Comparison of ENCODE assay signal across 22 cellular contexts in the genomic region with DNA sequence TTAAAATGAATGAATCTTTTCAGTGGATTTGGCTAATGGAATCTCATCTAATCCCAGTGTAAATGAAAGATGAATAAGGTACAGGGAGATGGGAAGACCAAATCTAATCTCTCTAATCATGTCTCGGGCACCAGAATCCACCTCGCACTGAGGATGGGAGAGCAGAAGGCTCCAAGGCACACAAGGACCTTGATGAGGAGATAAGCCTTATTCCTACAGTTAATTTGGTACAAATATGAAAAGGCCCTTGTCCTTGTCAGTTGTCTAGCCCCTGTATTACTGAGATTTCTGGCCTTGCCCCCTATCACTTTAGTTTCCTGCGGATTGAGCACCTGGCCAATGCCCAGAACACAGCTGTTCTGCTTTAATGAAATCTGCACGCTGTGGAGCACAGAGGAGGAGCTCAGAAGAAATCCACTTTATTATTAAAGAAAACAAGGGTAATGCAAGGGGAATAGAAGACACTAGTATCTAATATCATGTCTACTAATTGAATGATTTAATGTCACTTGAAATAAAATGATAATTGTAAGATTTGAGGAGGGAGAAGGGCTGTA.
"Had no signal": no experiment of that assay in that cellular context is flagged by ENCODE, and none has a peak within 500 bp of the region (broad histone marks: within the 10 kb centered on the region; RNA-seq: fewer than 3 reads in every experiment).

No MANE protein-coding gene starts in this region.

- H3K27me3 ChIP-seq: sigmoid colon, transverse colon had no signal

- H3K4me3 ChIP-seq: left ventricle myocardium inferior, sigmoid colon, smooth muscle cell, transverse colon had no signal

- H3K9me3 Mint-ChIP-seq: activated CD4-positive, alpha-beta T cell treated with anti-CD3 and anti-CD28 coated beads, Interleukin-2, amount 10 ng/mL, durations not matched to agents 7 days and 5 days; activated naive CD4-positive, alpha-beta T cell treated with anti-CD3 and anti-CD28 coated beads, Interleukin-2, amount 10 ng/mL, durations not matched to agents 7 days and 5 days; neural crest cell; stimulated activated memory B cell treated with anti-CD40 and anti-IgM and Interleukin-4, amounts not matched to agents 10 μg/mL and 1 μg/mL and 100 μg/mL, for 72 hours had no signal

- H3K36me3 ChIP-seq: left ventricle myocardium inferior, sigmoid colon, transverse colon had no signal

- H3K4me1 Mint-ChIP-seq: activated CD4-positive, alpha-beta T cell treated with anti-CD3 and anti-CD28 coated beads, Interleukin-2, amount 10 ng/mL, durations not matched to agents 7 days and 5 days; activated CD8-positive, alpha-beta memory T cell treated with anti-CD3 and anti-CD28 coated beads, Interleukin-2, amount 10 ng/mL, durations not matched to agents 7 days and 5 days; activated naive CD4-positive, alpha-beta T cell treated with anti-CD3 and anti-CD28 coated beads, Interleukin-2, amount 10 ng/mL, durations not matched to agents 7 days and 5 days; naive thymus-derived CD4-positive, alpha-beta T cell; stimulated activated memory B cell treated with anti-CD40 and anti-IgM and Interleukin-4, amounts not matched to agents 10 μg/mL and 1 μg/mL and 100 μg/mL, for 72 hours had no signal

- ATAC-seq: activated CD8-positive, alpha-beta memory T cell treated with anti-CD3 and anti-CD28 coated beads, Interleukin-2, amount 10 ng/mL, durations not matched to agents 7 days and 5 days; activated CD8-positive, alpha-beta T cell treated with anti-CD3 and anti-CD28 coated beads for 36 hours; naive thymus-derived CD4-positive, alpha-beta T cell; stimulated activated memory B cell treated with anti-CD40 and anti-IgM and Interleukin-4, amounts not matched to agents 10 μg/mL and 1 μg/mL and 100 μg/mL, for 72 hours had no signal

- H3K27ac ChIP-seq: epithelial cell of prostate, left ventricle myocardium inferior, sigmoid colon, transverse colon, VCaP had no signal

- H3K36me3 Mint-ChIP-seq: activated CD8-positive, alpha-beta memory T cell treated with anti-CD3 and anti-CD28 coated beads, Interleukin-2, amount 10 ng/mL, durations not matched to agents 7 days and 5 days; activated naive CD4-positive, alpha-beta T cell treated with anti-CD3 and anti-CD28 coated beads, Interleukin-2, amount 10 ng/mL, durations not matched to agents 7 days and 5 days; naive thymus-derived CD4-positive, alpha-beta T cell; stimulated activated memory B cell treated with anti-CD40 and anti-IgM and Interleukin-4, amounts not matched to agents 10 μg/mL and 1 μg/mL and 100 μg/mL, for 72 hours had no signal

- DNase-seq: activated CD4-positive, alpha-beta T cell treated with anti-CD3 and anti-CD28 coated beads, Interleukin-2, amount 10 ng/mL, durations not matched to agents 7 days and 5 days; activated CD4-positive, CD25-positive, alpha-beta regulatory T cell treated with anti-CD3 and anti-CD28 coated beads, Interleukin-2, amount 50 U/mL, for 72 hours; activated CD8-positive, alpha-beta memory T cell treated with anti-CD3 and anti-CD28 coated beads, Interleukin-2, amount 10 ng/mL, durations not matched to agents 7 days and 5 days; activated CD8-positive, alpha-beta T cell treated with anti-CD3 and anti-CD28 coated beads for 36 hours; activated effector memory CD4-positive, alpha-beta T cell treated with anti-CD3 and anti-CD28 coated beads, Interleukin-2, amount 50 U/mL, for 16 hours; activated naive CD4-positive, alpha-beta T cell treated with anti-CD3 and anti-CD28 coated beads, Interleukin-2, amount 10 ng/mL, durations not matched to agents 7 days and 5 days; activated T-cell treated with anti-CD3 and anti-CD28 coated beads for 4 hours; amygdala; cerebellar nuclear complex; cortex of kidney; kidney; left ventricle myocardium inferior; naive thymus-derived CD4-positive, alpha-beta T cell; occipital lobe; sigmoid colon; stimulated activated CD4-positive, alpha-beta T cell treated with anti-CD3 and anti-CD28 coated beads, Interleukin-15, amount 100 ng/mL, for 24 hours; transverse colon had no signal

- H3K9me3 ChIP-seq: left ventricle myocardium inferior, sigmoid colon, transverse colon had no signal

- H3K27ac Mint-ChIP-seq: activated CD4-positive, alpha-beta T cell treated with anti-CD3 and anti-CD28 coated beads, Interleukin-2, amount 10 ng/mL, durations not matched to agents 7 days and 5 days; activated CD8-positive, alpha-beta memory T cell treated with anti-CD3 and anti-CD28 coated beads, Interleukin-2, amount 10 ng/mL, durations not matched to agents 7 days and 5 days; activated CD8-positive, alpha-beta T cell treated with anti-CD3 and anti-CD28 coated beads for 36 hours; activated naive CD4-positive, alpha-beta T cell treated with anti-CD3 and anti-CD28 coated beads, Interleukin-2, amount 10 ng/mL, durations not matched to agents 7 days and 5 days; naive thymus-derived CD4-positive, alpha-beta T cell; stimulated activated memory B cell treated with anti-CD40 and anti-IgM and Interleukin-4, amounts not matched to agents 10 μg/mL and 1 μg/mL and 100 μg/mL, for 72 hours had no signal

- H3K4me3 Mint-ChIP-seq: activated CD4-positive, alpha-beta T cell treated with anti-CD3 and anti-CD28 coated beads, Interleukin-2, amount 10 ng/mL, durations not matched to agents 7 days and 5 days; activated CD8-positive, alpha-beta memory T cell treated with anti-CD3 and anti-CD28 coated beads, Interleukin-2, amount 10 ng/mL, durations not matched to agents 7 days and 5 days; activated CD8-positive, alpha-beta T cell treated with anti-CD3 and anti-CD28 coated beads for 36 hours; activated naive CD4-positive, alpha-beta T cell treated with anti-CD3 and anti-CD28 coated beads, Interleukin-2, amount 10 ng/mL, durations not matched to agents 7 days and 5 days; naive thymus-derived CD4-positive, alpha-beta T cell; neural crest cell; stimulated activated memory B cell treated with anti-CD40 and anti-IgM and Interleukin-4, amounts not matched to agents 10 μg/mL and 1 μg/mL and 100 μg/mL, for 72 hours had no signal

- H3K27me3 Mint-ChIP-seq: activated CD4-positive, alpha-beta T cell treated with anti-CD3 and anti-CD28 coated beads, Interleukin-2, amount 10 ng/mL, durations not matched to agents 7 days and 5 days; activated CD8-positive, alpha-beta memory T cell treated with anti-CD3 and anti-CD28 coated beads, Interleukin-2, amount 10 ng/mL, durations not matched to agents 7 days and 5 days; activated CD8-positive, alpha-beta T cell treated with anti-CD3 and anti-CD28 coated beads for 36 hours; activated naive CD4-positive, alpha-beta T cell treated with anti-CD3 and anti-CD28 coated beads, Interleukin-2, amount 10 ng/mL, durations not matched to agents 7 days and 5 days; naive thymus-derived CD4-positive, alpha-beta T cell; stimulated activated memory B cell treated with anti-CD40 and anti-IgM and Interleukin-4, amounts not matched to agents 10 μg/mL and 1 μg/mL and 100 μg/mL, for 72 hours had no signal
